8 cellular contexts compared by ENCODE assay signal in genomic region chr6:11263185-11263817, GRCh38. TPM values are rescaled to one million over a fixed set of nuclear protein-coding genes. Genes with fewer than 3 reads are reported as not detected.
DNase-seq lines count a peak whose midpoint lies in the region; ATAC-seq and TF ChIP-seq lines count a peak whose summit lies in the region.

No MANE protein-coding gene starts in this region.

- TF ChIP-seq RAD21 in SK-N-SH (IDR thresholded peaks at IDR 0.05; ENCODE audit: low read length): no peak

- no peaks in the 10 kb centered on the region for H3K36me3 ChIP-seq in SK-N-SH (replicated peaks in 1 of 2; ENCODE audit: control insufficient read depth in 1 of 2, insufficient read depth in 2 of 2, low read length in 1 of 2)
- H3K36me3 ChIP-seq in cardiac muscle cell: no peaks in the 10 kb centered on the region
- H3K36me3 ChIP-seq in psoas muscle (ENCODE audit: insufficient read depth in 1 of 2, low read depth in 1 of 2): no peaks in the 10 kb centered on the region

- H3K27ac ChIP-seq in SK-N-SH (ENCODE audit: low read depth in 2 of 2, low read length in 1 of 2) (peak overlapping the region; percentile 3 to 20; a peak in 2 of 4 replicates), cardiac muscle cell (peak overlapping the region; percentile 52), psoas muscle (peak overlapping the region; percentile 68)

- H3K4me1 ChIP-seq in SK-N-SH (ENCODE audit: control insufficient read depth in 1 of 2, insufficient read depth in 2 of 2, low read depth in 1 of 2, low read length in 1 of 2) (peaks cover 9 to 12% of the 10 kb centered on the region in 2 experiments; a peak in 3 of 4 replicates), cardiac muscle cell (ENCODE audit: low read depth) (peaks cover 33% of the 10 kb centered on the region), psoas muscle (peaks cover 11% of the 10 kb centered on the region)

- H4K20me1 ChIP-seq in SK-N-SH (ENCODE audit: insufficient read depth): no peaks in the 10 kb centered on the region

- TF ChIP-seq CTCF in SK-N-SH (IDR thresholded peaks at IDR 0.05) (no peak), cardiac muscle cell (IDR thresholded peaks at IDR 0.05; ENCODE audit: low read depth, low read length) (no peak), psoas muscle (IDR thresholded peaks at IDR 0.05) (no peak)

- POLR2A ChIA-PET in SK-N-SH (lab: Yijun Ruan, JAX): no interaction called here

- no peak for TF ChIP-seq EP300 in SK-N-SH (IDR thresholded peaks at IDR 0.05; ENCODE audit: borderline replicate concordance in 1 of 2, low read depth in 1 of 2, low read length in 1 of 2)

- no peaks in the 10 kb centered on the region for H3K27me3 ChIP-seq in SK-N-SH (ENCODE audit: insufficient read depth)
- no peaks in the 10 kb centered on the region for H3K27me3 ChIP-seq in cardiac muscle cell
- no peaks in the 10 kb centered on the region for H3K27me3 ChIP-seq in psoas muscle (ENCODE audit: insufficient read depth in 3 of 3, low read length in 2 of 3)

- WGBS in SK-N-SH (ENCODE audit: low lambda C conversion rate): 60% methylated on average over 5 of the region's 5 CpGs
- WGBS in psoas muscle, 3 donors: 4 to 10% (median 10%) methylated on average over 5 of the region's 5 CpGs

- H3K9me3 ChIP-seq in SK-N-SH (no peaks in the 10 kb centered on the region), cardiac muscle cell (ENCODE audit: low read depth) (no peaks in the 10 kb centered on the region), psoas muscle (no peaks in the 10 kb centered on the region)

- H2AFZ ChIP-seq in SK-N-SH (ENCODE audit: low read depth): peak overlapping the region; percentile 72; the same call in 1 of the 2 replicates

- CTCF ChIA-PET in SK-N-SH (lab: Yijun Ruan, JAX): interaction anchor here (4.7 kb wide), 1 partner anchor 233 kb away, joined by 16 read pairs; no protein-coding TSS in a partner anchor

- H3K9ac ChIP-seq in SK-N-SH: no peak overlapping the region; the same call in 1 of the 2 replicates

- H3K79me2 ChIP-seq in SK-N-SH (ENCODE audit: insufficient read depth): no peaks in the 10 kb centered on the region

- no peaks in the 10 kb centered on the region for H3K9me2 ChIP-seq in SK-N-SH

- H3K4me2 ChIP-seq in SK-N-SH: no peak overlapping the region

- H3K4me3 ChIP-seq in SK-N-SH (ENCODE audit: low read depth in 2 of 2, low read length in 1 of 2) (no peak overlapping the region), cardiac muscle cell (no peak overlapping the region), psoas muscle (peak overlapping the region; percentile 9)

- intact Hi-C loops in psoas muscle (cut with DNase I): no loop called here

- DNase-seq in ELF-1 (ENCODE audit: low read depth, low spot score) (peak; percentile 77), SK-N-SH (no peak), cardiac muscle cell (ENCODE audit: low read depth in 1 of 2, low spot score in 1 of 2) (peak; percentile 72 to 91), psoas muscle (peak; percentile 46 to 70), COR-L47 (lab: John Stamatoyannopoulos, UW) (no peak)

- H3F3A ChIP-seq in SK-N-SH (replicated peaks; ENCODE audit: insufficient read depth): no peaks in the 10 kb centered on the region

- ATAC-seq in psoas muscle (peak; percentile 66 to 75 (median 74)), HG03520 (IDR thresholded peaks at IDR 0.05; ENCODE audit: unreplicated experiment) (no peak), HG03097 (IDR thresholded peaks at IDR 0.05; ENCODE audit: low FRiP score, unreplicated experiment) (no peak), HG03439 (IDR thresholded peaks at IDR 0.05; ENCODE audit: unreplicated experiment) (no peak)

TF ChIP-seq in SK-N-SH, 30 proteins besides CTCF, POLR2A, EP300 and RAD21:
- TF ChIP-seq USF1 (IDR thresholded peaks at IDR 0.05; ENCODE audit: borderline replicate concordance, low read depth) (peak; percentile 37; the same call in 1 of the 2 replicates), MAX (IDR thresholded peaks at IDR 0.05; ENCODE audit: low read depth) (peak; percentile 55; the same call in 1 of the 2 replicates), GABPA (IDR thresholded peaks at IDR 0.05; ENCODE audit: low read depth) (no peak)
TF ChIP-seq in SK-N-SH: peak in this region for 2.

RNA-seq across cellular contexts. Expression of gene NEDD9, which starts 30.8 kb away (rescaled TPM):
- polyA plus RNA-seq in SK-N-SH (2012; rRNA removed) (7.4 and 9.9 TPM in 2 replicates), cardiac muscle cell (12.6 and 19.7 TPM in 2 replicates), psoas muscle (10 to 100 TPM in 1 of 3 donors, 1 to 10 TPM in 2; 9.0 to 11.0 (median 10.0) TPM)
- polyA plus RNA-seq in SK-N-SH (2012; cell fraction: cytosol; rRNA removed): 6.1 and 6.8 TPM in 2 replicates
- 12.2 and 22.1 TPM in 2 replicates for polyA plus RNA-seq in SK-N-SH (2012; cell fraction: nucleus; rRNA removed)
- total RNA-seq in cardiac muscle cell (25.1 and 26.8 TPM in 2 replicates), psoas muscle (10 to 100 TPM; 11.2 to 15.7 (median 12.8) TPM)

Comparison
In these comparisons a context has a peak if more than half of its experiments do, and no peak if none do; other contexts are left out.
1. DNase-seq: peak in ELF-1 (single experiment), cardiac muscle cell (2 of 2) and psoas muscle (2 of 2); none in SK-N-SH (single experiment) and COR-L47 (single experiment).
2. H3K27ac ChIP-seq: peak in every context shown above with its lines; median percentile 68 in psoas muscle; 52 in cardiac muscle cell; 12 in SK-N-SH.
3. ATAC-seq: peak in psoas muscle (4 of 4); none in HG03520 (single experiment), HG03097 (single experiment) and HG03439 (single experiment).